In genomic region chr7:5390918-5391317, GRCh38 we compare ENCODE assay signal across 17 cellular contexts. TPM values are rescaled to one million over a fixed set of nuclear protein-coding genes. Genes with fewer than 3 reads are reported as not detected.
A peak's percentile ranks its signal among the peaks of the same experiment; 100 is the strongest.
DNase-seq lines count a peak whose midpoint lies in the region; ATAC-seq and TF ChIP-seq lines count a peak whose summit lies in the region.
"Had no signal": no experiment of that assay in that cellular context is flagged by ENCODE, and none has a peak within 500 bp of the region (broad histone marks: within the 10 kb centered on the region; RNA-seq: fewer than 3 reads in every experiment).

No MANE protein-coding gene starts in this region.

- H3K27me3 ChIP-seq in A673 (replicated peaks; ENCODE audit: insufficient read depth, low read depth, low read length, poor library complexity) = no peaks in the 10 kb centered on the region
- H3K27me3 ChIP-seq in rectal smooth muscle tissue (ENCODE audit: control insufficient read depth, insufficient read depth, low read length) = no peaks in the 10 kb centered on the region
- H3K27me3 ChIP-seq: BE2C, SJSA1 had no signal

- peaks cover 2% of the 10 kb centered on the region for H3K4me1 Mint-ChIP-seq in endothelial cell (ENCODE audit: unreplicated experiment)
- peaks cover 23% of the 10 kb centered on the region for H3K4me1 Mint-ChIP-seq in activated naive CD4-positive, alpha-beta T cell treated with anti-CD3 and anti-CD28 coated beads for 36 hours (ENCODE audit: low read depth)

- H3K36me3 ChIP-seq in A673 (ENCODE audit: insufficient read depth, low read length, poor library complexity, severe bottlenecking) (peaks cover 56% of the 10 kb centered on the region), rectal smooth muscle tissue (ENCODE audit: control insufficient read depth, insufficient read depth, low read length) (peaks cover 20% of the 10 kb centered on the region)

- H3K9me3 ChIP-seq in A673 (ENCODE audit: low read depth, low read length, poor library complexity, severe bottlenecking) = no peaks in the 10 kb centered on the region
- H3K9me3 ChIP-seq: BE2C, SJSA1 had no signal

- H3K27ac ChIP-seq in A673 (ENCODE audit: low read depth, low read length, poor library complexity, severe bottlenecking) (peak overlapping the region; percentile 42), rectal smooth muscle tissue (ENCODE audit: low read depth, low read length) (peak overlapping the region; percentile 16)
- H3K27ac ChIP-seq: SJSA1 had no signal

- CTCF ChIA-PET in A673 (lab: Charles Lee) = no interaction called here
- CTCF ChIA-PET in activated naive CD4-positive, alpha-beta T cell treated with anti-CD3 and anti-CD28 coated beads for 36 hours (lab: Charles Lee) = interaction anchor here (0.6 to 0.9 kb wide), 2 partner anchors 64 to 104 kb away, joined by 4 read pairs; no protein-coding TSS in a partner anchor

- no TSS peak for BruUV-seq in A673 (replicated peaks; lab: Mats Ljungman, UMichigan)

- H3K9ac ChIP-seq in rectal smooth muscle tissue (ENCODE audit: low read length) = no peak overlapping the region

- DNase-seq in A673 (ENCODE audit: low spot score) = no peak
- DNase-seq in GM20000 (ENCODE audit: low spot score) = peak; percentile 9
- no peak for DNase-seq in endothelial cell (ENCODE audit: low spot score)
- DNase-seq in activated naive CD4-positive, alpha-beta T cell treated with anti-CD3 and anti-CD28 coated beads for 36 hours = no peak
- no peak for DNase-seq in T-helper 1 cell
- DNase-seq in kidney tubule cell (ENCODE audit: low spot score) = no peak
- DNase-seq: BE2C, HCEC 1CT, NCI-H1048, NCI-H146, NCI-H2107, NCI-H345, NCI-H526 treated with DMSO at 0.1 percent for 48 hours, OCI-M1 had no signal

- POLR2A ChIA-PET in A673 (lab: Charles Lee; ENCODE audit: low non-redundant PET) = no interaction called here

- H3K4me3 ChIP-seq in A673 (ENCODE audit: low read depth, low read length, poor library complexity, severe bottlenecking) = no peak overlapping the region
- H3K4me3 ChIP-seq in rectal smooth muscle tissue (ENCODE audit: low read length) = no peak overlapping the region
- H3K4me3 ChIP-seq: SJSA1 had no signal

- H3K4me3 Mint-ChIP-seq in endothelial cell (ENCODE audit: unreplicated experiment) = no peak overlapping the region
- no peak overlapping the region for H3K4me3 Mint-ChIP-seq in activated naive CD4-positive, alpha-beta T cell treated with anti-CD3 and anti-CD28 coated beads for 36 hours

- no peak for ATAC-seq in GM21447 (IDR thresholded peaks at IDR 0.05; ENCODE audit: unreplicated experiment)

- peaks cover 20% of the 10 kb centered on the region for H3K36me3 Mint-ChIP-seq in endothelial cell (ENCODE audit: low read depth, unreplicated experiment)
- peaks cover 33% of the 10 kb centered on the region for H3K36me3 Mint-ChIP-seq in activated naive CD4-positive, alpha-beta T cell treated with anti-CD3 and anti-CD28 coated beads for 36 hours (ENCODE audit: low read depth)

- H3K27me3 Mint-ChIP-seq in endothelial cell (ENCODE audit: unreplicated experiment) = peaks cover 15% of the 10 kb centered on the region
- H3K27me3 Mint-ChIP-seq in activated naive CD4-positive, alpha-beta T cell treated with anti-CD3 and anti-CD28 coated beads for 36 hours (ENCODE audit: low read depth) = no peaks in the 10 kb centered on the region

- no peak for TF ChIP-seq CTCF in A673 (conservative IDR thresholded peaks at IDR 0.05; ENCODE audit: low read depth, low read length)
- TF ChIP-seq CTCF in GM20000 (IDR thresholded peaks at IDR 0.05; ENCODE audit: extremely low read depth, missing control alignments) = no peak
- no peak for TF ChIP-seq CTCF in endothelial cell (IDR thresholded peaks at IDR 0.05; ENCODE audit: unreplicated experiment)

- H3K4me1 ChIP-seq in A673 (ENCODE audit: insufficient read depth, low read length, poor library complexity, severe bottlenecking) = no peaks in the 10 kb centered on the region
- H3K4me1 ChIP-seq in rectal smooth muscle tissue (ENCODE audit: control insufficient read depth, insufficient read depth, low read length) = peaks cover 5% of the 10 kb centered on the region
- H3K4me1 ChIP-seq: BE2C, SJSA1 had no signal

- H3K9me3 Mint-ChIP-seq in endothelial cell (ENCODE audit: unreplicated experiment) = no peaks in the 10 kb centered on the region
- no peaks in the 10 kb centered on the region for H3K9me3 Mint-ChIP-seq in activated naive CD4-positive, alpha-beta T cell treated with anti-CD3 and anti-CD28 coated beads for 36 hours

- intact Hi-C loops in A673 (cut with micrococcal nuclease; ENCODE audit: unreplicated experiment) = no loop called here
- intact Hi-C loops in activated naive CD4-positive, alpha-beta T cell treated with anti-CD3 and anti-CD28 coated beads for 36 hours (cut with micrococcal nuclease) = no loop called here

- H3K27ac Mint-ChIP-seq in endothelial cell (ENCODE audit: unreplicated experiment) = peak overlapping the region; percentile 50
- H3K27ac Mint-ChIP-seq in activated naive CD4-positive, alpha-beta T cell treated with anti-CD3 and anti-CD28 coated beads for 36 hours = no peak overlapping the region

RNA-seq across cellular contexts. Expression of gene TNRC18, which starts 32.7 kb away (rescaled TPM):
- total RNA-seq in A673 (2021) (91.7 and 97.2 TPM in 2 replicates), endothelial cell (ENCODE audit: unreplicated experiment) (91.8 TPM)
- total RNA-seq in activated naive CD4-positive, alpha-beta T cell treated with anti-CD3 and anti-CD28 coated beads for 36 hours = 10 to 100 TPM; 36.0 to 43.8 TPM
